In genomic region chr4:15352508-15352907, GRCh38 we compare ENCODE assay signal across 26 cellular contexts.
DNase-seq lines count a peak whose midpoint lies in the region; ATAC-seq and TF ChIP-seq lines count a peak whose summit lies in the region.
"Had no signal": no experiment of that assay in that cellular context is flagged by ENCODE, and none has a peak within 500 bp of the region (broad histone marks: within the 10 kb centered on the region; RNA-seq: fewer than 3 reads in every experiment).

No MANE protein-coding gene starts in this region.

- TF ChIP-seq CTCF in heart left ventricle (IDR thresholded peaks at IDR 0.05) (no peak), brain (conservative IDR thresholded peaks at IDR 0.05) (no peak)

- WGBS in heart left ventricle, 4 donors = 61 to 79% (median 72%) methylated on average over 2 of the region's 2 CpGs
- WGBS in aorta, 2 donors = 25 to 35% methylated on average over 2 of the region's 2 CpGs

- H3K4me3 Mint-ChIP-seq in brain = no peak overlapping the region
- H3K4me3 Mint-ChIP-seq: activated CD8-positive, alpha-beta T cell treated with anti-CD3 and anti-CD28 coated beads, Interleukin-2, amount 10 ng/mL, durations not matched to agents 7 days and 5 days; activated naive CD8-positive, alpha-beta T cell; CD4-positive, alpha-beta memory T cell; nephron; T-helper 1 cell treated with Interleukin-12 subunit alpha and Interleukin-12 subunit beta and Interleukin-4 antibody, amounts not matched to agents 30 μg/mL and 1 μg/mL, for 36 hours had no signal

- H3K9me3 ChIP-seq in heart left ventricle (no peaks in the 10 kb centered on the region), aorta (ENCODE audit: control insufficient read depth, low read length) (no peaks in the 10 kb centered on the region)
- H3K9me3 ChIP-seq: lower lobe of right lung, Peyer's patch, SJSA1, uterus had no signal

- H3K4me3 ChIP-seq in heart left ventricle (no peak overlapping the region), aorta (ENCODE audit: low read length in 2 of 2) (no peak overlapping the region)
- H3K4me3 ChIP-seq: dorsolateral prefrontal cortex, lower lobe of right lung, Peyer's patch, SJSA1, uterus had no signal

- ATAC-seq in heart left ventricle (peak in 3 of 4 donors; percentile 39 to 71 (median 56)), Right ventricle myocardium superior (ENCODE audit: poor library complexity) (no peak), left ventricle myocardium superior (peak; percentile 57), aorta (ENCODE audit: low FRiP score) (peak; percentile 49)
- ATAC-seq: activated CD8-positive, alpha-beta T cell treated with anti-CD3 and anti-CD28 coated beads, Interleukin-2, amount 10 ng/mL, durations not matched to agents 7 days and 5 days; lower lobe of right lung had no signal

- CTCF ChIA-PET in HEK293T (lab: Yijun Ruan, JAX) = no interaction called here

- DNase-seq in heart left ventricle (no peak), Right ventricle myocardium superior (no peak), left ventricle myocardium superior (no peak), aorta (no peak), NCI-H1694 treated with DMSO at 0.1 percent for 48 hours (lab: John Stamatoyannopoulos, UW) (no peak), HEK293T (ENCODE audit: extremely low spot score) (no peak), GM03348 (ENCODE audit: low spot score) (no peak)
- DNase-seq: activated CD4-positive, alpha-beta T cell treated with anti-CD3 and anti-CD28 coated beads for 1 hour; activated CD8-positive, alpha-beta T cell treated with anti-CD3 and anti-CD28 coated beads, Interleukin-2, amount 10 ng/mL, durations not matched to agents 7 days and 5 days; anterior cingulate cortex; CD4-positive, alpha-beta memory T cell; EL; glutamatergic neuron; lower lobe of right lung; NCI-H1092; NCI-H1930; NCI-H69; Peyer's patch; retina; uterus had no signal

- intact Hi-C loops in heart left ventricle (cut with DNase I) = no loop called here
- intact Hi-C loops in Right ventricle myocardium superior (cut with DNase I) = no loop called here
- intact Hi-C loops in left ventricle myocardium superior (cut with micrococcal nuclease) = no loop called here
- intact Hi-C loops in aorta (cut with DNase I) = no loop called here

- H3K36me3 ChIP-seq in heart left ventricle = no peaks in the 10 kb centered on the region
- H3K36me3 ChIP-seq in aorta (ENCODE audit: control insufficient read depth in 1 of 2, insufficient read depth in 2 of 2, low read length in 1 of 2) = no peaks in the 10 kb centered on the region
- H3K36me3 ChIP-seq: lower lobe of right lung, Peyer's patch, SJSA1, uterus had no signal

- H3K4me1 Mint-ChIP-seq in brain = peaks cover 63% of the 10 kb centered on the region
- H3K4me1 Mint-ChIP-seq: CD4-positive, alpha-beta memory T cell had no signal

- POLR2A ChIA-PET in HEK293T (lab: Yijun Ruan, JAX) = no interaction called here

- H3K27me3 ChIP-seq in heart left ventricle = no peaks in the 10 kb centered on the region
- no peaks in the 10 kb centered on the region for H3K27me3 ChIP-seq in aorta (ENCODE audit: control insufficient read depth in 1 of 2, insufficient read depth in 2 of 2, low read length in 1 of 2)
- H3K27me3 ChIP-seq: Peyer's patch, SJSA1, uterus had no signal

- peaks cover 5% of the 10 kb centered on the region for H3K36me3 Mint-ChIP-seq in brain
- H3K36me3 Mint-ChIP-seq: CD4-positive, alpha-beta memory T cell had no signal

- TF ChIP-seq POLR2A in heart left ventricle (IDR thresholded peaks at IDR 0.05) = no peak

- H3K27ac Mint-ChIP-seq in brain = peak overlapping the region in 3 of 5 experiments; percentile 20 to 67 (median 28)
- H3K27ac Mint-ChIP-seq: activated CD8-positive, alpha-beta T cell treated with anti-CD3 and anti-CD28 coated beads, Interleukin-2, amount 10 ng/mL, durations not matched to agents 7 days and 5 days; activated naive CD8-positive, alpha-beta T cell; CD4-positive, alpha-beta memory T cell; T-helper 1 cell treated with Interleukin-12 subunit alpha and Interleukin-12 subunit beta and Interleukin-4 antibody, amounts not matched to agents 30 μg/mL and 1 μg/mL, for 36 hours had no signal

- H3K9me3 Mint-ChIP-seq in brain = peaks cover 4 to 9% (median 7%) of the 10 kb centered on the region in 5 experiments
- H3K9me3 Mint-ChIP-seq: nephron; T-helper 1 cell treated with Interleukin-12 subunit alpha and Interleukin-12 subunit beta and Interleukin-4 antibody, amounts not matched to agents 30 μg/mL and 1 μg/mL, for 36 hours had no signal

- peaks cover 0 to 23% (median 0%) of the 10 kb centered on the region in 12 donors for H3K4me1 ChIP-seq in heart left ventricle
- H3K4me1 ChIP-seq in aorta (ENCODE audit: control insufficient read depth in 1 of 2, insufficient read depth in 2 of 2, low read length in 2 of 2) = peaks cover 10 to 18% of the 10 kb centered on the region in 2 donors
- H3K4me1 ChIP-seq: Peyer's patch, SJSA1, uterus had no signal

- H3K27ac ChIP-seq in heart left ventricle (no peak overlapping the region), aorta (ENCODE audit: low read depth in 1 of 2, low read length in 2 of 2) (peak overlapping the region in 1 of 2 donors; percentile 66)
- H3K27ac ChIP-seq: lower lobe of right lung, Peyer's patch, SJSA1 had no signal

- peaks cover 2% of the 10 kb centered on the region for H3K27me3 Mint-ChIP-seq in brain
- H3K27me3 Mint-ChIP-seq: activated naive CD8-positive, alpha-beta T cell had no signal

TF ChIP-seq in HEK293T, 16 proteins besides CTCF, POLR2A, EP300 and RAD21:
- no peak for TF ChIP-seq NFRKB (IDR thresholded peaks at IDR 0.05)
- no peak for TF ChIP-seq TARDBP (IDR thresholded peaks at IDR 0.05)
- no peak for TF ChIP-seq L3MBTL2 (conservative IDR thresholded peaks at IDR 0.05)
- no peak for TF ChIP-seq FOXK2 (IDR thresholded peaks at IDR 0.05)
- TF ChIP-seq SUZ12 (IDR thresholded peaks at IDR 0.05) = no peak
- no peak for TF ChIP-seq SP1 (IDR thresholded peaks at IDR 0.05)
- no peak for TF ChIP-seq FOXM1 (IDR thresholded peaks at IDR 0.05; ENCODE audit: borderline replicate concordance)
- TF ChIP-seq BHLHE40 (IDR thresholded peaks at IDR 0.05; ENCODE audit: borderline replicate concordance) = no peak
- TF ChIP-seq ELF4 (IDR thresholded peaks at IDR 0.05) = no peak
- TF ChIP-seq ARNT (IDR thresholded peaks at IDR 0.05) = no peak
- no peak for TF ChIP-seq FOXA1 (IDR thresholded peaks at IDR 0.05)
- TF ChIP-seq ZNF384 (IDR thresholded peaks at IDR 0.05) = no peak
- TF ChIP-seq CTBP1 (IDR thresholded peaks at IDR 0.05; ENCODE audit: borderline replicate concordance) = no peak
- TF ChIP-seq LEF1 (IDR thresholded peaks at IDR 0.05; ENCODE audit: borderline replicate concordance) = no peak
- TF ChIP-seq PKNOX1 (IDR thresholded peaks at IDR 0.05) = no peak
- no peak for TF ChIP-seq HDGF (IDR thresholded peaks at IDR 0.05; ENCODE audit: borderline replicate concordance)
